ENCODE assay signal across 36 cellular contexts in genomic region chr11:32485733-32486132, GRCh38. TPM values are rescaled to one million over a fixed set of nuclear protein-coding genes. Genes with fewer than 3 reads are reported as not detected.
"Had no signal": no experiment of that assay in that cellular context is flagged by ENCODE, and none has a peak within 500 bp of the region (broad histone marks: within the 10 kb centered on the region; RNA-seq: fewer than 3 reads in every experiment).

No MANE protein-coding gene starts in this region.

- H3K36me3 ChIP-seq: adrenal gland, brain microvascular endothelial cell, breast epithelium had no signal

- H3K27me3 ChIP-seq: adrenal gland, body of pancreas, brain microvascular endothelial cell, breast epithelium had no signal

- ATAC-seq: activated CD8-positive, alpha-beta T cell treated with anti-CD3 and anti-CD28 coated beads for 36 hours; activated naive CD4-positive, alpha-beta T cell treated with anti-CD3 and anti-CD28 coated beads, Interleukin-2, amount 50 U/mL, for 72 hours; activated T-cell treated with anti-CD3 and anti-CD28 coated beads, Interleukin-2, amount 50 U/mL, for 4 hours; activated T-cell treated with anti-CD3 and anti-CD28 coated beads, Interleukin-2, amount 50 U/mL, for 72 hours; activated T-helper 17 cell treated with anti-CD3 and anti-CD28 coated beads, Interleukin-2, amount 50 U/mL, for 72 hours; body of pancreas had no signal

- H3K27me3 Mint-ChIP-seq: activated B cell treated with CpG ODN at 0.5 μM for 24 hours; activated CD4-positive, alpha-beta memory T cell treated with anti-CD3 and anti-CD28 coated beads for 36 hours; activated CD4-positive, alpha-beta T cell treated with anti-CD3 and anti-CD28 coated beads, Interleukin-2, amount 10 ng/mL, durations not matched to agents 24 days and 14 days; activated CD8-positive, alpha-beta T cell treated with anti-CD3 and anti-CD28 coated beads for 36 hours; activated naive CD8-positive, alpha-beta T cell treated with anti-CD3 and anti-CD28 coated beads for 36 hours; activated T-helper 17 cell treated with anti-CD3 and anti-CD28 coated beads, Interleukin-2, amount 50 U/mL, for 72 hours had no signal

- H3K27ac ChIP-seq: adrenal gland, body of pancreas, brain microvascular endothelial cell, breast epithelium, VCaP had no signal

- H3K9me3 ChIP-seq: adrenal gland, body of pancreas, breast epithelium had no signal

- H3K4me3 Mint-ChIP-seq: activated B cell treated with CpG ODN at 0.5 μM for 24 hours; activated CD4-positive, alpha-beta memory T cell treated with anti-CD3 and anti-CD28 coated beads for 36 hours; activated CD4-positive, alpha-beta T cell treated with anti-CD3 and anti-CD28 coated beads, Interleukin-2, amount 10 ng/mL, durations not matched to agents 24 days and 14 days; activated CD8-positive, alpha-beta T cell treated with anti-CD3 and anti-CD28 coated beads for 36 hours; activated naive CD4-positive, alpha-beta T cell treated with anti-CD3 and anti-CD28 coated beads for 36 hours; activated naive CD8-positive, alpha-beta T cell treated with anti-CD3 and anti-CD28 coated beads for 36 hours; activated T-cell treated with anti-CD3 and anti-CD28 coated beads, Interleukin-2, amount 50 U/mL, for 4 hours; activated T-cell treated with anti-CD3 and anti-CD28 coated beads, Interleukin-2, amount 50 U/mL, for 72 hours; activated T-helper 1 cell treated with anti-CD3 and anti-CD28 coated beads, Interleukin-12 subunit alpha, Interleukin-12 subunit beta, Interleukin-2, Interleukin-4 antibody, amounts not matched to agents 30 ng/mL and 10 ng/mL and 1 ng/mL, durations not matched to agents 14 hours and 24 hours and 36 hours; activated T-helper 17 cell treated with anti-CD3 and anti-CD28 coated beads, Interleukin-2, amount 50 U/mL, for 72 hours; T-helper 1 cell treated with Interleukin-12 subunit alpha and Interleukin-12 subunit beta and Interleukin-4 antibody, amounts not matched to agents 30 μg/mL and 1 μg/mL, for 36 hours; T-helper 2 cell treated with Interferon-gamma antibody and Interleukin-4, amounts not matched to agents 5 μg/mL and 100 μg/mL, for 36 hours had no signal

- H3K36me3 Mint-ChIP-seq: activated CD4-positive, alpha-beta memory T cell treated with anti-CD3 and anti-CD28 coated beads for 36 hours; activated naive CD4-positive, alpha-beta T cell treated with anti-CD3 and anti-CD28 coated beads, Interleukin-2, amount 50 U/mL, for 72 hours; activated naive CD8-positive, alpha-beta T cell treated with anti-CD3 and anti-CD28 coated beads for 36 hours had no signal

- H3K4me1 ChIP-seq: adrenal gland, body of pancreas, breast epithelium had no signal

- H3K4me3 ChIP-seq: adrenal gland, body of pancreas, breast epithelium had no signal

- H3K4me1 Mint-ChIP-seq: activated B cell treated with CpG ODN at 0.5 μM for 24 hours; activated CD4-positive, alpha-beta T cell treated with anti-CD3 and anti-CD28 coated beads, Interleukin-2, amount 10 ng/mL, durations not matched to agents 24 days and 14 days; activated naive CD8-positive, alpha-beta T cell treated with anti-CD3 and anti-CD28 coated beads for 36 hours; activated T-helper 17 cell treated with anti-CD3 and anti-CD28 coated beads, Interleukin-2, amount 50 U/mL, for 72 hours had no signal

- H3K9me3 Mint-ChIP-seq: activated B cell treated with CpG ODN at 0.5 μM for 24 hours; activated CD4-positive, alpha-beta memory T cell treated with anti-CD3 and anti-CD28 coated beads for 36 hours; activated CD4-positive, alpha-beta T cell treated with anti-CD3 and anti-CD28 coated beads, Interleukin-2, amount 10 ng/mL, durations not matched to agents 24 days and 14 days; activated CD8-positive, alpha-beta T cell treated with anti-CD3 and anti-CD28 coated beads for 36 hours; activated naive CD4-positive, alpha-beta T cell treated with anti-CD3 and anti-CD28 coated beads for 36 hours; activated naive CD4-positive, alpha-beta T cell treated with anti-CD3 and anti-CD28 coated beads, Interleukin-2, amount 50 U/mL, for 72 hours; activated naive CD8-positive, alpha-beta T cell treated with anti-CD3 and anti-CD28 coated beads for 36 hours; activated T-cell treated with anti-CD3 and anti-CD28 coated beads, Interleukin-2, amount 50 U/mL, for 4 hours; activated T-cell treated with anti-CD3 and anti-CD28 coated beads, Interleukin-2, amount 50 U/mL, for 72 hours; activated T-helper 1 cell treated with anti-CD3 and anti-CD28 coated beads, Interleukin-12 subunit alpha, Interleukin-12 subunit beta, Interleukin-2, Interleukin-4 antibody, amounts not matched to agents 30 ng/mL and 10 ng/mL and 1 ng/mL, durations not matched to agents 14 hours and 24 hours and 36 hours; activated T-helper 17 cell treated with anti-CD3 and anti-CD28 coated beads, Interleukin-2, amount 50 U/mL, for 72 hours; T-helper 1 cell treated with Interleukin-12 subunit alpha and Interleukin-12 subunit beta and Interleukin-4 antibody, amounts not matched to agents 30 μg/mL and 1 μg/mL, for 36 hours; T-helper 2 cell treated with Interferon-gamma antibody and Interleukin-4, amounts not matched to agents 5 μg/mL and 100 μg/mL, for 36 hours had no signal

- H3K27ac Mint-ChIP-seq: activated B cell treated with CpG ODN at 0.5 μM for 24 hours; activated CD4-positive, alpha-beta memory T cell treated with anti-CD3 and anti-CD28 coated beads for 36 hours; activated CD4-positive, alpha-beta T cell treated with anti-CD3 and anti-CD28 coated beads, Interleukin-2, amount 10 ng/mL, durations not matched to agents 24 days and 14 days; activated CD8-positive, alpha-beta T cell treated with anti-CD3 and anti-CD28 coated beads for 36 hours; activated naive CD4-positive, alpha-beta T cell treated with anti-CD3 and anti-CD28 coated beads for 36 hours; activated naive CD4-positive, alpha-beta T cell treated with anti-CD3 and anti-CD28 coated beads, Interleukin-2, amount 50 U/mL, for 72 hours; activated naive CD8-positive, alpha-beta T cell treated with anti-CD3 and anti-CD28 coated beads for 36 hours; activated T-cell treated with anti-CD3 and anti-CD28 coated beads, Interleukin-2, amount 50 U/mL, for 72 hours; activated T-helper 1 cell treated with anti-CD3 and anti-CD28 coated beads, Interleukin-12 subunit alpha, Interleukin-12 subunit beta, Interleukin-2, Interleukin-4 antibody, amounts not matched to agents 30 ng/mL and 10 ng/mL and 1 ng/mL, durations not matched to agents 14 hours and 24 hours and 36 hours; activated T-helper 17 cell treated with anti-CD3 and anti-CD28 coated beads, Interleukin-2, amount 50 U/mL, for 72 hours; T-helper 1 cell treated with Interleukin-12 subunit alpha and Interleukin-12 subunit beta and Interleukin-4 antibody, amounts not matched to agents 30 μg/mL and 1 μg/mL, for 36 hours; T-helper 2 cell treated with Interferon-gamma antibody and Interleukin-4, amounts not matched to agents 5 μg/mL and 100 μg/mL, for 36 hours had no signal

- DNase-seq: activated B cell treated with CpG ODN at 0.5 μM for 24 hours; activated CD4-positive, alpha-beta memory T cell treated with anti-CD3 and anti-CD28 coated beads for 36 hours; activated CD4-positive, alpha-beta T cell treated with anti-CD3 and anti-CD28 coated beads for 4 hours; activated CD4-positive, alpha-beta T cell treated with anti-CD3 and anti-CD28 coated beads, Interleukin-2, amount 10 ng/mL, durations not matched to agents 24 days and 14 days; activated CD4-positive, alpha-beta T cell treated with anti-CD3 and anti-CD28 coated beads, Interleukin-2, amount 50 U/mL, for 1 hour; activated CD4-positive, alpha-beta T cell treated with anti-CD3 and anti-CD28 coated beads, Interleukin-2, amount 50 U/mL, for 4 hours; activated CD4-positive, CD25-positive, alpha-beta regulatory T cell treated with anti-CD3 and anti-CD28 coated beads, Interleukin-2, amount 50 U/mL, for 72 hours; activated CD8-positive, alpha-beta memory T cell treated with anti-CD3 and anti-CD28 coated beads, Interleukin-2, amount 50 U/mL, for 4 hours; activated CD8-positive, alpha-beta T cell treated with anti-CD3 and anti-CD28 coated beads for 36 hours; activated effector memory CD4-positive, alpha-beta T cell treated with anti-CD3 and anti-CD28 coated beads, Interleukin-2, amount 50 U/mL, for 16 hours; activated gamma-delta T cell treated with Interleukin-2 at 50 U/mL for 16 hours; activated naive CD4-positive, alpha-beta T cell; activated naive CD4-positive, alpha-beta T cell treated with anti-CD3 and anti-CD28 coated beads for 36 hours; activated naive CD4-positive, alpha-beta T cell treated with anti-CD3 and anti-CD28 coated beads, Interleukin-2, amount 50 U/mL, for 16 hours; activated naive CD8-positive, alpha-beta T cell treated with anti-CD3 and anti-CD28 coated beads for 36 hours; activated T-cell treated with anti-CD3 and anti-CD28 coated beads for 4 hours; activated T-cell treated with anti-CD3 and anti-CD28 coated beads, Interleukin-2, amount 50 U/mL, for 1 hour; activated T-cell treated with anti-CD3 and anti-CD28 coated beads, Interleukin-2, amount 50 U/mL, for 4 hours; activated T-cell treated with anti-CD3 and anti-CD28 coated beads, Interleukin-2, amount 50 U/mL, for 72 hours; adrenal gland; amniotic stem cell; aorta; body of pancreas; brain microvascular endothelial cell; central memory CD4-positive, alpha-beta T cell; T-helper 2 cell; T-helper 9 cell had no signal

RNA-seq across cellular contexts. Expression of gene WT1, which starts 50.4 kb away (rescaled TPM):
- total RNA-seq: activated B cell treated with CpG ODN at 0.5 μM for 24 hours; activated CD4-positive, alpha-beta memory T cell treated with anti-CD3 and anti-CD28 coated beads for 36 hours; activated CD4-positive, alpha-beta T cell treated with anti-CD3 and anti-CD28 coated beads, Interleukin-2, amount 10 ng/mL, durations not matched to agents 24 days and 14 days; activated CD8-positive, alpha-beta memory T cell treated with anti-CD3 and anti-CD28 coated beads for 36 hours; activated CD8-positive, alpha-beta T cell treated with anti-CD3 and anti-CD28 coated beads for 36 hours; activated naive CD4-positive, alpha-beta T cell treated with anti-CD3 and anti-CD28 coated beads for 36 hours; activated naive CD4-positive, alpha-beta T cell treated with anti-CD3 and anti-CD28 coated beads, Interleukin-2, amount 50 U/mL, for 72 hours; activated naive CD8-positive, alpha-beta T cell treated with anti-CD3 and anti-CD28 coated beads for 36 hours; activated T-cell treated with anti-CD3 and anti-CD28 coated beads, Interleukin-2, amount 50 U/mL, for 72 hours; activated T-helper 1 cell treated with anti-CD3 and anti-CD28 coated beads, Interleukin-12 subunit alpha, Interleukin-12 subunit beta, Interleukin-2, Interleukin-4 antibody, amounts not matched to agents 30 ng/mL and 10 ng/mL and 1 ng/mL, durations not matched to agents 14 hours and 24 hours and 36 hours; activated T-helper 17 cell treated with anti-CD3 and anti-CD28 coated beads, Interleukin-2, amount 50 U/mL, for 72 hours; cerebellum had no signal
